In the genomic region with DNA sequence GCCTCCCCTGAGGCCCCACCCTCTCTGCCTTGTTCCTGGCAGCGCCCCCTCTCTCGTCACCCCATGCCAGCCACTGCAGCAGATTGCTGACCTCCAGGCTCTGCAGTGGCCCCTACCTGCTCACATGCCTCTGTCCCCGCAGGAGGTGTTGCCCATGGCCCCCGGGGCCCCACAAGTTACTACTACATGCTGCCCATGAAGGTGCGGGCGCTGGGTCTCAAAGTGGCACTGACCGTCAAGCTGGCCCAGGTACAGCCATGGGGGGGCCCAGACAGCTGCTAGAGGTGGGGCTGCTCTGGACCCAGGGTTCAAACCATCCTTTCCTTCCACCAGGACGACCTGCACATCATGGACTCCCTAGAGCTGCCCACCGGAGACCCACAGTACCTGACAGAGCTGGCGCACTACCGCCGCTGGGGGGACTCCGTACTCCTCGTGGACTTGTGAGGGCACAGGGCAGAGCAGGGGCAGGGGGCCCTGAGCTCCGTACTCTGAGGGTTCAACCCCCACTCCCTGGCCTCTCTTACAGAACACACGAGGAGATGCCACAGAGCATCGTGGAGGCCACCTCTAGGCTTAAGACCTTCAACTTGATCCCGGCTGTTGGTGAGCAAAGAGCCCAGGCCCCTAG, we compare ENCODE assay signal across 1 cellular context.
TF ChIP-seq lines count a peak whose summit lies in the region.

No MANE protein-coding gene starts in this region.

TF ChIP-seq in HepG2, 621 proteins besides CTCF, POLR2A, EP300 and RAD21:
- TF ChIP-seq RBFOX2 (IDR thresholded peaks at IDR 0.05; ENCODE audit: low read depth, low read length) (0 out of 2 replicates have a peak, but pooled peaks have one; percentile 19), ZNF567 (CRISPR knock-in tag; IDR thresholded peaks at IDR 0.05; ENCODE audit: borderline replicate concordance) (no peak), AGO2 (optimal IDR thresholded peaks at IDR 0.05; ENCODE audit: low read depth, low read length) (peak; percentile 74)
